In genomic region chr15:41474941-41475340, GRCh38 we compare ENCODE assay signal across 17 cellular contexts. TPM values are rescaled to one million over a fixed set of nuclear protein-coding genes. Genes with fewer than 3 reads are reported as not detected.
A peak's percentile ranks its signal among the peaks of the same experiment; 100 is the strongest.
DNase-seq lines count a peak whose midpoint lies in the region; ATAC-seq, FAIRE-seq and TF ChIP-seq lines count a peak whose summit lies in the region.
"Had no signal": no experiment of that assay in that cellular context is flagged by ENCODE, and none has a peak within 500 bp of the region (broad histone marks: within the 10 kb centered on the region; RNA-seq: fewer than 3 reads in every experiment).

No MANE protein-coding gene starts in this region.

- TF ChIP-seq RAD21 in HepG2 (CRISPR knock-in tag; IDR thresholded peaks at IDR 0.05): no peak

- H3K4me2 ChIP-seq in HepG2 (ENCODE audit: low read depth, low read length): no peak overlapping the region

- H3K27ac ChIP-seq in right lobe of liver (peak overlapping the region; percentile 48 to 91 (median 84)), HepG2 (ENCODE audit: extremely low read length, insufficient read depth, low read length) (no peak overlapping the region)

- no peak for TF ChIP-seq EP300 in HepG2 (IDR thresholded peaks at IDR 0.05; ENCODE audit: low read depth in 2 of 2, low read length in 2 of 2)
- no peak for TF ChIP-seq EP300 in HepG2 (CRISPR knock-in tag; IDR thresholded peaks at IDR 0.05; ENCODE audit: borderline replicate concordance)

- WGBS in right lobe of liver (ENCODE audit: insufficient coverage, low coverage, low lambda C conversion rate, missing lambda C conversion rate): 26% methylated on average over 2 of the region's 2 CpGs
- 96% methylated on average over 2 of the region's 2 CpGs for WGBS in HepG2 (ENCODE audit: low lambda C conversion rate)

- no peaks in the 10 kb centered on the region for H3K9me3 ChIP-seq in right lobe of liver
- H3K9me3 ChIP-seq in HepG2 (ENCODE audit: low read length): no peaks in the 10 kb centered on the region

- no peak overlapping the region for H3K9ac ChIP-seq in HepG2 (ENCODE audit: insufficient read depth, low read depth, low read length)

- intact Hi-C loops in right lobe of liver (cut with DNase I): no loop called here
- intact Hi-C loops in HepG2 (cut with micrococcal nuclease; ENCODE audit: unreplicated experiment): no loop called here
- intact Hi-C loops in left cardiac atrium (cut with DNase I): no loop called here

- FAIRE-seq in HepG2 (lab: Jason Lieb, UNC): no peak
- peak; percentile 52 for FAIRE-seq in bronchial epithelial cell (lab: Jason Lieb, UNC)
- FAIRE-seq: A204.1, GM12892, GM18507 had no signal

- CTCF ChIA-PET in HepG2 (lab: Yijun Ruan, JAX; ENCODE audit: low intra/inter-chr PET ratio, low total read pairs): no interaction called here

- in situ Hi-C loops in HepG2 (cut with HindIII; ENCODE audit: extremely low pct_ligation_motif_present, low pct_unique_long_range_greater_than_20kb): no loop called here

- no peaks in the 10 kb centered on the region for H3K79me2 ChIP-seq in HepG2 (ENCODE audit: insufficient read depth, low read length)

- POLR2A ChIA-PET in HepG2 (lab: Yijun Ruan, JAX): interaction anchor here (4.6 kb wide), 1 partner anchor 18 kb away, joined by 15 read pairs; the partner anchor contains the start of gene ITPKA

- BruUV-seq in HepG2 (replicated peaks; lab: Mats Ljungman, UMichigan): no TSS peak

- H3K36me3 ChIP-seq in right lobe of liver (peaks cover 0 to 78% (median 29%) of the 10 kb centered on the region in 4 donors), HepG2 (replicated peaks in 1 of 2; ENCODE audit: control insufficient read depth in 1 of 2, insufficient read depth in 2 of 2, low read length in 2 of 2) (peaks cover 28 to 65% of the 10 kb centered on the region in 2 experiments), bronchial epithelial cell (ENCODE audit: control insufficient read depth, insufficient read depth, low read length) (peaks cover 22% of the 10 kb centered on the region)

- peak in 1 of 3 donors; percentile 30 for DNase-seq in right lobe of liver
- no peak for DNase-seq in HepG2 (ENCODE audit: low spot score)
- no peak for DNase-seq in bronchial epithelial cell (ENCODE audit: low read depth)
- peak; percentile 66 for DNase-seq in mucosa of gallbladder (ENCODE audit: low spot score)
- DNase-seq in NCI-H446 (lab: John Stamatoyannopoulos, UW): no peak
- DNase-seq in left cardiac atrium: no peak
- DNase-seq: CD4-positive, alpha-beta memory T cell; KG1; MV-4-11; NCI-H1694 treated with DMSO at 0.1 percent for 48 hours; NCI-H2227 treated with DMSO at 0.1 percent for 48 hours; NCI-H524 treated with DMSO at 0.1 percent for 48 hours had no signal

- H2AFZ ChIP-seq in HepG2 (ENCODE audit: low read length): no peak overlapping the region

- TF ChIP-seq CTCF in right lobe of liver (IDR thresholded peaks at IDR 0.05) (peak in 1 of 4 donors; percentile 0), HepG2 (CRISPR knock-in tag; IDR thresholded peaks at IDR 0.05) (no peak), bronchial epithelial cell (IDR thresholded peaks at IDR 0.05; ENCODE audit: insufficient read depth, low read length, severe bottlenecking) (no peak)

- H3K4me3 ChIP-seq in right lobe of liver (no peak overlapping the region), HepG2 (replicated peaks in 1 of 3; ENCODE audit: insufficient read depth in 1 of 3, low read depth in 2 of 3, low read length in 3 of 3) (no peak overlapping the region), bronchial epithelial cell (ENCODE audit: low read depth, low read length) (no peak overlapping the region)

- no peaks in the 10 kb centered on the region for H4K20me1 ChIP-seq in HepG2 (ENCODE audit: insufficient read depth, low read length)

- H3K4me1 ChIP-seq in right lobe of liver: peaks cover 0 to 23% (median 8%) of the 10 kb centered on the region in 4 donors
- H3K4me1 ChIP-seq in HepG2 (ENCODE audit: insufficient read depth, low read length): peaks cover 7% of the 10 kb centered on the region; the same call in 1 of the 2 replicates

- TF ChIP-seq POLR2A in right lobe of liver (IDR thresholded peaks at IDR 0.05) (no peak), HepG2 (IDR thresholded peaks at IDR 0.05; ENCODE audit: insufficient read depth in 1 of 2, low read depth in 2 of 2, low read length in 2 of 2) (no peak)

- ATAC-seq in right lobe of liver: peak; percentile 72 to 85 (median 75)
- no peak for ATAC-seq in HepG2
- no peak for ATAC-seq in HG02973 (IDR thresholded peaks at IDR 0.05; ENCODE audit: unreplicated experiment)
- ATAC-seq in GM19463 (IDR thresholded peaks at IDR 0.05; ENCODE audit: unreplicated experiment): no peak
- ATAC-seq in left cardiac atrium: no peak

- H3K27me3 ChIP-seq in right lobe of liver (no peaks in the 10 kb centered on the region), HepG2 (ENCODE audit: control insufficient read depth in 1 of 2, insufficient read depth in 2 of 2, low read length in 2 of 2) (no peaks in the 10 kb centered on the region), bronchial epithelial cell (ENCODE audit: control insufficient read depth, insufficient read depth, low read length) (no peaks in the 10 kb centered on the region)

RNA-seq across cellular contexts. Expression of gene ITPKA, which starts 18.7 kb away (rescaled TPM):
- total RNA-seq in right lobe of liver (10 to 100 TPM in 2 of 6 experiments, 1 to 10 TPM in 1, under 1 TPM in 3; 0.60 to 15.5 (median 1.4) TPM), HepG2 (2016; rRNA removed; fragmentation: Illumina TruSeq; extraction: Trizol) (29.7 and 41.3 TPM in 2 replicates), bronchial epithelial cell (0.79 and 3.1 TPM in 2 replicates), mucosa of gallbladder (3.2 TPM), left cardiac atrium (1 to 10 TPM in 1 of 2 donors, under 1 TPM in 1; 0.71 to 1.6 TPM)
- total RNA-seq in HepG2 (2016; cell fraction: cytosol; rRNA removed; fragmentation: Illumina TruSeq; extraction: Trizol; ENCODE audit: low read depth): 18.2 and 21.9 TPM in 2 replicates
- total RNA-seq in HepG2 (2016; cell fraction: insoluble cytoplasmic fraction; rRNA removed; fragmentation: Illumina TruSeq; extraction: Trizol): 29.5 and 42.6 TPM in 2 replicates
- total RNA-seq in HepG2 (2016; cell fraction: membrane; rRNA removed; fragmentation: Illumina TruSeq; extraction: Trizol): 35.6 and 37.8 TPM in 2 replicates
- total RNA-seq in HepG2 (2016; cell fraction: nucleus; rRNA removed; fragmentation: Illumina TruSeq; extraction: Trizol): 20.4 and 24.5 TPM in 2 replicates
- polyA plus RNA-seq in HepG2 (2011; rRNA removed): 13.2 and 16.4 TPM in 2 replicates
- polyA plus RNA-seq in HepG2 (2011; cell fraction: cytosol; rRNA removed): 16.8 and 21.5 TPM in 2 replicates
- polyA plus RNA-seq in HepG2 (2011; cell fraction: nucleus; rRNA removed): 31.6 and 37.7 TPM in 2 replicates
- polyA plus RNA-seq in HepG2 (2012): 11.4 and 12.0 TPM in 2 replicates
- polyA plus RNA-seq in HepG2 (2016; cell fraction: cytosol; fragmentation: Illumina TruSeq; extraction: Trizol; ENCODE audit: low read depth): 20.8 and 23.5 TPM in 2 replicates
- 34.6 and 34.9 TPM in 2 replicates for polyA plus RNA-seq in HepG2 (2016; cell fraction: insoluble cytoplasmic fraction; fragmentation: Illumina TruSeq; extraction: Trizol; ENCODE audit: low read depth)
- 30.1 and 33.1 TPM in 2 replicates for polyA plus RNA-seq in HepG2 (2016; cell fraction: membrane; fragmentation: Illumina TruSeq; extraction: Trizol; ENCODE audit: low read depth)
- 50.2 and 55.6 TPM in 2 replicates for polyA plus RNA-seq in HepG2 (2016; cell fraction: nucleus; fragmentation: Illumina TruSeq; extraction: Trizol; ENCODE audit: insufficient read depth, low read depth)
- 1.6 and 25.3 TPM in 2 replicates for polyA minus RNA-seq in HepG2 (2011; rRNA and poly(A)+ RNA removed; ENCODE audit: low replicate concordance)
- 14.9 and 16.9 TPM in 2 replicates for polyA minus RNA-seq in HepG2 (2011; cell fraction: cytosol; rRNA and poly(A)+ RNA removed)
- polyA minus RNA-seq in HepG2 (2011; cell fraction: nucleus; rRNA and poly(A)+ RNA removed): 6.8 and 9.9 TPM in 2 replicates

RNA-seq across cellular contexts. Expression of gene LTK, which starts 38.7 kb away (rescaled TPM):
- 1 to 10 TPM in 4 of 6 experiments, under 1 TPM in 2; 0.56 to 3.3 (median 1.8) TPM for total RNA-seq in right lobe of liver
- total RNA-seq in HepG2 (2016; rRNA removed; fragmentation: Illumina TruSeq; extraction: Trizol): not detected in 2 replicates
- total RNA-seq in HepG2 (2016; cell fraction: cytosol; rRNA removed; fragmentation: Illumina TruSeq; extraction: Trizol; ENCODE audit: low read depth): not detected in 2 replicates
- total RNA-seq in HepG2 (2016; cell fraction: insoluble cytoplasmic fraction; rRNA removed; fragmentation: Illumina TruSeq; extraction: Trizol): not detected in 2 replicates
- total RNA-seq in HepG2 (2016; cell fraction: membrane; rRNA removed; fragmentation: Illumina TruSeq; extraction: Trizol): not detected in 2 replicates
- total RNA-seq in HepG2 (2016; cell fraction: nucleus; rRNA removed; fragmentation: Illumina TruSeq; extraction: Trizol): 0.12 TPM in 1 of 2 replicates, not detected in the other
- polyA plus RNA-seq in HepG2 (2011; rRNA removed): 0.01 and 0.05 TPM in 2 replicates
- 0.05 TPM in 1 of 2 replicates, not detected in the other for polyA plus RNA-seq in HepG2 (2011; cell fraction: cytosol; rRNA removed)
- polyA plus RNA-seq in HepG2 (2011; cell fraction: nucleus; rRNA removed): 0.63 and 0.68 TPM in 2 replicates
- polyA plus RNA-seq in HepG2 (2012): 0.19 TPM in 1 of 2 replicates, not detected in the other
- not detected in 2 replicates for polyA plus RNA-seq in HepG2 (2016; cell fraction: cytosol; fragmentation: Illumina TruSeq; extraction: Trizol; ENCODE audit: low read depth)
- polyA plus RNA-seq in HepG2 (2016; cell fraction: insoluble cytoplasmic fraction; fragmentation: Illumina TruSeq; extraction: Trizol; ENCODE audit: low read depth): not detected in 2 replicates
- polyA plus RNA-seq in HepG2 (2016; cell fraction: membrane; fragmentation: Illumina TruSeq; extraction: Trizol; ENCODE audit: low read depth): not detected in 2 replicates
- not detected in 2 replicates for polyA plus RNA-seq in HepG2 (2016; cell fraction: nucleus; fragmentation: Illumina TruSeq; extraction: Trizol; ENCODE audit: insufficient read depth, low read depth)
- 0.37 TPM in 1 of 2 replicates, not detected in the other for polyA minus RNA-seq in HepG2 (2011; rRNA and poly(A)+ RNA removed; ENCODE audit: low replicate concordance)
- not detected in 2 replicates for polyA minus RNA-seq in HepG2 (2011; cell fraction: cytosol; rRNA and poly(A)+ RNA removed)
- not detected in 2 replicates for polyA minus RNA-seq in HepG2 (2011; cell fraction: nucleus; rRNA and poly(A)+ RNA removed)
- 0.13 TPM in 1 of 2 replicates, not detected in the other for total RNA-seq in bronchial epithelial cell
- total RNA-seq in mucosa of gallbladder: 2.5 TPM
- total RNA-seq in left cardiac atrium: under 1 TPM; 0.50 to 0.68 TPM

RNA-seq across cellular contexts. Expression of gene RTF1, which starts 58.0 kb away (rescaled TPM):
- total RNA-seq in right lobe of liver (10 to 100 TPM; 10.5 to 21.5 (median 14.2) TPM), HepG2 (2016; rRNA removed; fragmentation: Illumina TruSeq; extraction: Trizol) (17.9 and 22.0 TPM in 2 replicates), bronchial epithelial cell (7.6 and 13.8 TPM in 2 replicates), mucosa of gallbladder (32.1 TPM), left cardiac atrium (10 to 100 TPM; 18.2 to 23.5 TPM)
- total RNA-seq in HepG2 (2016; cell fraction: cytosol; rRNA removed; fragmentation: Illumina TruSeq; extraction: Trizol; ENCODE audit: low read depth): 10.3 and 10.6 TPM in 2 replicates
- 19.3 and 20.7 TPM in 2 replicates for total RNA-seq in HepG2 (2016; cell fraction: insoluble cytoplasmic fraction; rRNA removed; fragmentation: Illumina TruSeq; extraction: Trizol)
- total RNA-seq in HepG2 (2016; cell fraction: membrane; rRNA removed; fragmentation: Illumina TruSeq; extraction: Trizol): 7.2 and 8.9 TPM in 2 replicates
- 16.0 and 18.0 TPM in 2 replicates for total RNA-seq in HepG2 (2016; cell fraction: nucleus; rRNA removed; fragmentation: Illumina TruSeq; extraction: Trizol)
- polyA plus RNA-seq in HepG2 (2011; rRNA removed): 13.6 and 13.9 TPM in 2 replicates
- 7.8 and 10.1 TPM in 2 replicates for polyA plus RNA-seq in HepG2 (2011; cell fraction: cytosol; rRNA removed)
- polyA plus RNA-seq in HepG2 (2011; cell fraction: nucleus; rRNA removed): 6.0 and 10.8 TPM in 2 replicates
- 10.5 and 14.7 TPM in 2 replicates for polyA plus RNA-seq in HepG2 (2012)
- polyA plus RNA-seq in HepG2 (2016; cell fraction: cytosol; fragmentation: Illumina TruSeq; extraction: Trizol; ENCODE audit: low read depth): 0.95 and 1.3 TPM in 2 replicates
- 26.5 and 29.3 TPM in 2 replicates for polyA plus RNA-seq in HepG2 (2016; cell fraction: insoluble cytoplasmic fraction; fragmentation: Illumina TruSeq; extraction: Trizol; ENCODE audit: low read depth)
- polyA plus RNA-seq in HepG2 (2016; cell fraction: membrane; fragmentation: Illumina TruSeq; extraction: Trizol; ENCODE audit: low read depth): 3.7 and 5.0 TPM in 2 replicates
- 26.0 and 36.3 TPM in 2 replicates for polyA plus RNA-seq in HepG2 (2016; cell fraction: nucleus; fragmentation: Illumina TruSeq; extraction: Trizol; ENCODE audit: insufficient read depth, low read depth)
- 8.0 and 26.1 TPM in 2 replicates for polyA minus RNA-seq in HepG2 (2011; rRNA and poly(A)+ RNA removed; ENCODE audit: low replicate concordance)
- 10.1 and 12.2 TPM in 2 replicates for polyA minus RNA-seq in HepG2 (2011; cell fraction: cytosol; rRNA and poly(A)+ RNA removed)
- 13.1 and 14.5 TPM in 2 replicates for polyA minus RNA-seq in HepG2 (2011; cell fraction: nucleus; rRNA and poly(A)+ RNA removed)

Comparison
In these comparisons a context has a peak if more than half of its experiments do, and no peak if none do; other contexts are left out.
1. ATAC-seq: peak in right lobe of liver (4 of 4); none in HepG2 (single experiment), HG02973 (single experiment), GM19463 (single experiment) and left cardiac atrium (0 of 2).